Comparison of ENCODE assay signal across 12 cellular contexts in genomic region chr4:98204236-98204553, GRCh38. TPM values are rescaled to one million over a fixed set of nuclear protein-coding genes. Genes with fewer than 3 reads are reported as not detected.
DNase-seq lines count a peak whose midpoint lies in the region; ATAC-seq and TF ChIP-seq lines count a peak whose summit lies in the region.
"Had no signal": no experiment of that assay in that cellular context is flagged by ENCODE, and none has a peak within 500 bp of the region (broad histone marks: within the 10 kb centered on the region; RNA-seq: fewer than 3 reads in every experiment).

No MANE protein-coding gene starts in this region.

- H3K9me3 ChIP-seq in KOPT-K1 (ENCODE audit: insufficient read depth, low read length, poor library complexity, severe bottlenecking) (peaks cover 17% of the 10 kb centered on the region), WERI-Rb-1 (ENCODE audit: severe bottlenecking) (peaks cover 8% of the 10 kb centered on the region)
- H3K9me3 ChIP-seq: MG63, mucosa of descending colon had no signal

- TF ChIP-seq CTCF in GM12865 (IDR thresholded peaks at IDR 0.05; ENCODE audit: insufficient read depth, low read depth, low read length, missing control alignments) (no peak), WERI-Rb-1 (IDR thresholded peaks at IDR 0.05; ENCODE audit: low read depth, low read length) (no peak)

- ATAC-seq in GM19395 (IDR thresholded peaks at IDR 0.05; ENCODE audit: unreplicated experiment), result peak; percentile 71
- ATAC-seq in HG02885 (IDR thresholded peaks at IDR 0.05; ENCODE audit: poor library complexity, unreplicated experiment), result peak; percentile 67
- no peak for ATAC-seq in activated CD4-positive, CD25-positive, alpha-beta regulatory T cell treated with anti-CD3 and anti-CD28 coated beads, Interleukin-2, amount 50 U/mL, for 24 hours
- ATAC-seq: activated CD8-positive, alpha-beta T cell treated with anti-CD3 and anti-CD28 coated beads for 36 hours had no signal

- H3K36me3 Mint-ChIP-seq in activated T-helper 1 cell treated with anti-CD3 and anti-CD28 coated beads, Interleukin-12 subunit alpha, Interleukin-12 subunit beta, Interleukin-2, Interleukin-4 antibody, amounts not matched to agents 30 ng/mL and 10 ng/mL and 1 ng/mL, durations not matched to agents 14 hours and 24 hours and 36 hours (ENCODE audit: low read depth), result no peaks in the 10 kb centered on the region
- H3K36me3 Mint-ChIP-seq: CD4-positive, alpha-beta memory T cell had no signal

- peak; percentile 28 for DNase-seq in GM12865 (ENCODE audit: low read depth)
- DNase-seq in stimulated activated naive CD4-positive, alpha-beta T cell (lab: John Stamatoyannopoulos, UW), result no peak
- DNase-seq in activated T-helper 1 cell treated with anti-CD3 and anti-CD28 coated beads, Interleukin-12 subunit alpha, Interleukin-12 subunit beta, Interleukin-2, Interleukin-4 antibody, amounts not matched to agents 30 ng/mL and 10 ng/mL and 1 ng/mL, durations not matched to agents 14 hours and 24 hours and 36 hours (ENCODE audit: low spot score), result no peak
- DNase-seq in WERI-Rb-1, result no peak
- DNase-seq: activated CD8-positive, alpha-beta T cell treated with anti-CD3 and anti-CD28 coated beads for 36 hours; MG63; mucosa of descending colon had no signal

- no peaks in the 10 kb centered on the region for H3K27me3 Mint-ChIP-seq in activated T-helper 1 cell treated with anti-CD3 and anti-CD28 coated beads, Interleukin-12 subunit alpha, Interleukin-12 subunit beta, Interleukin-2, Interleukin-4 antibody, amounts not matched to agents 30 ng/mL and 10 ng/mL and 1 ng/mL, durations not matched to agents 14 hours and 24 hours and 36 hours (ENCODE audit: insufficient read depth)
- H3K27me3 Mint-ChIP-seq: activated CD8-positive, alpha-beta T cell treated with anti-CD3 and anti-CD28 coated beads for 36 hours; CD4-positive, alpha-beta memory T cell had no signal

- H3K27me3 ChIP-seq in WERI-Rb-1 (ENCODE audit: insufficient read depth, low read depth, severe bottlenecking), result no peaks in the 10 kb centered on the region
- H3K27me3 ChIP-seq: MG63 had no signal

- no peak overlapping the region for H3K4me3 Mint-ChIP-seq in activated T-helper 1 cell treated with anti-CD3 and anti-CD28 coated beads, Interleukin-12 subunit alpha, Interleukin-12 subunit beta, Interleukin-2, Interleukin-4 antibody, amounts not matched to agents 30 ng/mL and 10 ng/mL and 1 ng/mL, durations not matched to agents 14 hours and 24 hours and 36 hours
- H3K4me3 Mint-ChIP-seq: activated CD8-positive, alpha-beta T cell treated with anti-CD3 and anti-CD28 coated beads for 36 hours had no signal

- peak overlapping the region; percentile 86 for H3K27ac ChIP-seq in KOPT-K1 (ENCODE audit: low read depth, low read length, poor library complexity, severe bottlenecking)
- no peak overlapping the region for H3K27ac ChIP-seq in WERI-Rb-1

- intact Hi-C loops in activated T-helper 1 cell treated with anti-CD3 and anti-CD28 coated beads, Interleukin-12 subunit alpha, Interleukin-12 subunit beta, Interleukin-2, Interleukin-4 antibody, amounts not matched to agents 30 ng/mL and 10 ng/mL and 1 ng/mL, durations not matched to agents 14 hours and 24 hours and 36 hours (cut with micrococcal nuclease), result no loop called here

- H3K9me3 Mint-ChIP-seq in activated T-helper 1 cell treated with anti-CD3 and anti-CD28 coated beads, Interleukin-12 subunit alpha, Interleukin-12 subunit beta, Interleukin-2, Interleukin-4 antibody, amounts not matched to agents 30 ng/mL and 10 ng/mL and 1 ng/mL, durations not matched to agents 14 hours and 24 hours and 36 hours, result peaks cover 10% of the 10 kb centered on the region

- H3K27ac Mint-ChIP-seq in activated T-helper 1 cell treated with anti-CD3 and anti-CD28 coated beads, Interleukin-12 subunit alpha, Interleukin-12 subunit beta, Interleukin-2, Interleukin-4 antibody, amounts not matched to agents 30 ng/mL and 10 ng/mL and 1 ng/mL, durations not matched to agents 14 hours and 24 hours and 36 hours, result no peak overlapping the region

- H3K36me3 ChIP-seq in KOPT-K1 (ENCODE audit: insufficient read depth, low read length), result no peaks in the 10 kb centered on the region
- no peaks in the 10 kb centered on the region for H3K36me3 ChIP-seq in WERI-Rb-1
- H3K36me3 ChIP-seq: MG63 had no signal

- H3K4me3 ChIP-seq in GM12865 (ENCODE audit: low read depth, low read length), result no peak overlapping the region
- no peak overlapping the region for H3K4me3 ChIP-seq in WERI-Rb-1 (ENCODE audit: low read depth, low read length)
- H3K4me3 ChIP-seq: MG63, mucosa of descending colon had no signal

- peaks cover 9% of the 10 kb centered on the region for H3K4me1 Mint-ChIP-seq in activated T-helper 1 cell treated with anti-CD3 and anti-CD28 coated beads, Interleukin-12 subunit alpha, Interleukin-12 subunit beta, Interleukin-2, Interleukin-4 antibody, amounts not matched to agents 30 ng/mL and 10 ng/mL and 1 ng/mL, durations not matched to agents 14 hours and 24 hours and 36 hours (ENCODE audit: low read depth)

RNA-seq across cellular contexts. Expression of gene RAP1GDS1, which starts 57.0 kb away (rescaled TPM):
- total RNA-seq in activated T-helper 1 cell treated with anti-CD3 and anti-CD28 coated beads, Interleukin-12 subunit alpha, Interleukin-12 subunit beta, Interleukin-2, Interleukin-4 antibody, amounts not matched to agents 30 ng/mL and 10 ng/mL and 1 ng/mL, durations not matched to agents 14 hours and 24 hours and 36 hours, result 53.0 and 56.3 TPM in 2 replicates

Comparison
In these comparisons a context has a peak if more than half of its experiments do, and no peak if none do; other contexts are left out.
1. ATAC-seq: peak in GM19395 (single experiment) and HG02885 (single experiment); none in activated CD4-positive, CD25-positive, alpha-beta regulatory T cell treated with anti-CD3 and anti-CD28 coated beads, Interleukin-2, amount 50 U/mL, for 24 hours (0 of 2).